In genomic region chr1:203628185-203628996, GRCh38 we compare ENCODE assay signal across 8 cellular contexts. TPM values are rescaled to one million over a fixed set of nuclear protein-coding genes. Genes with fewer than 3 reads are reported as not detected.
A peak's percentile ranks its signal among the peaks of the same experiment; 100 is the strongest.
DNase-seq lines count a peak whose midpoint lies in the region; TF ChIP-seq lines count a peak whose summit lies in the region.

No MANE protein-coding gene starts in this region.

- H3K4me1 ChIP-seq in SJCRH30: peaks cover 8% of the 10 kb centered on the region
- H3K4me1 ChIP-seq in ectodermal cell (ENCODE audit: control insufficient read depth, insufficient read depth, low read length): peaks cover 32% of the 10 kb centered on the region
- H3K4me1 ChIP-seq in mesodermal cell (ENCODE audit: control insufficient read depth, insufficient read depth, low read length, poor library complexity, severe bottlenecking): peaks cover 24% of the 10 kb centered on the region

- DNase-seq in activated CD4-positive, alpha-beta T cell treated with anti-CD3 and anti-CD28 coated beads, Interleukin-2, amount 50 U/mL, for 1 hour: peak; percentile 26
- DNase-seq in activated CD4-positive, alpha-beta T cell treated with anti-CD3 and anti-CD28 coated beads, Interleukin-2, amount 50 U/mL, for 48 hours: no peak
- DNase-seq in SJCRH30 (peak; percentile 49 to 52), ureter (ENCODE audit: low spot score) (peak; percentile 65), OCI-M2 (lab: John Stamatoyannopoulos, UW; ENCODE audit: unreplicated experiment) (no peak), GM10266 (ENCODE audit: extremely low spot score) (no peak)

- 0 to 2% methylated on average over 19 of the region's 19 CpGs for WGBS in ectodermal cell, 2 experiments
- WGBS in mesodermal cell (ENCODE audit: insufficient coverage in 2 of 2), 2 experiments: 0 to 2% methylated on average over 4 to 11 of the region's 19 CpGs

- H3K27ac ChIP-seq in SJCRH30: no peak overlapping the region; the same call in 1 of the 2 replicates
- H3K27ac ChIP-seq in ectodermal cell (ENCODE audit: insufficient read depth, low read depth, low read length, poor library complexity, severe bottlenecking): peak overlapping the region; percentile 6
- peak overlapping the region; percentile 55 for H3K27ac ChIP-seq in mesodermal cell (ENCODE audit: low read depth, low read length, severe bottlenecking)

- H3K36me3 ChIP-seq in SJCRH30 (no peaks in the 10 kb centered on the region; the same call in 1 of the 2 replicates), ectodermal cell (ENCODE audit: control insufficient read depth, insufficient read depth, low read length) (no peaks in the 10 kb centered on the region), mesodermal cell (ENCODE audit: control insufficient read depth, insufficient read depth, low read length) (peaks cover 28% of the 10 kb centered on the region)

- H3K27me3 ChIP-seq in SJCRH30: no peaks in the 10 kb centered on the region
- H3K27me3 ChIP-seq in ectodermal cell (ENCODE audit: control insufficient read depth, insufficient read depth, low read length, poor library complexity, severe bottlenecking): peaks cover 18% of the 10 kb centered on the region

- peak overlapping the region; percentile 60 for H3K4me3 ChIP-seq in SJCRH30
- peak overlapping the region; percentile 59 for H3K4me3 ChIP-seq in ectodermal cell (ENCODE audit: insufficient read depth, low read depth, low read length)
- peak overlapping the region; percentile 89 for H3K4me3 ChIP-seq in mesodermal cell (ENCODE audit: extremely low read depth, insufficient read depth, low read length, poor library complexity, severe bottlenecking)

- no peak for TF ChIP-seq CTCF in GM10266 (IDR thresholded peaks at IDR 0.05; ENCODE audit: control insufficient read depth, insufficient read depth, low read depth, missing control alignments)

- H3K9me3 ChIP-seq in SJCRH30 (replicated peaks) (no peaks in the 10 kb centered on the region), ectodermal cell (ENCODE audit: control insufficient read depth, low read length) (no peaks in the 10 kb centered on the region), mesodermal cell (ENCODE audit: control insufficient read depth, low read length) (no peaks in the 10 kb centered on the region)

RNA-seq across cellular contexts. Expression of gene ATP2B4, which starts 1.8 kb away (rescaled TPM):
- 42.5 and 44.4 TPM in 2 replicates for total RNA-seq in SJCRH30 (2014; rRNA removed; shearing (Covaris generic))
- 34.1 TPM for polyA plus RNA-seq in ectodermal cell (2013, experiment 1 of 4)
- 36.2 TPM for polyA plus RNA-seq in ectodermal cell (2013, experiment 2 of 4)
- 29.0 TPM for polyA plus RNA-seq in ectodermal cell (2013, experiment 3 of 4)
- 32.8 TPM for polyA plus RNA-seq in ectodermal cell (2013, experiment 4 of 4)
- polyA plus RNA-seq in mesodermal cell (2013, experiment 1 of 2): 84.7 TPM
- polyA plus RNA-seq in mesodermal cell (2013, experiment 2 of 2): 79.8 TPM
- 141 TPM for total RNA-seq in ureter

Comparison
In these comparisons a context has a peak if more than half of its experiments do, and no peak if none do; other contexts are left out.
1. DNase-seq: peak in activated CD4-positive, alpha-beta T cell treated with anti-CD3 and anti-CD28 coated beads, Interleukin-2, amount 50 U/mL, for 1 hour (single experiment), SJCRH30 (2 of 2) and ureter (single experiment); none in activated CD4-positive, alpha-beta T cell treated with anti-CD3 and anti-CD28 coated beads, Interleukin-2, amount 50 U/mL, for 48 hours (0 of 2), OCI-M2 (single experiment) and GM10266 (single experiment).
2. Peak in every context shown above with its lines, with median percentiles within 50 percentile points of each other: H3K4me3 ChIP-seq.